In the genomic region with DNA sequence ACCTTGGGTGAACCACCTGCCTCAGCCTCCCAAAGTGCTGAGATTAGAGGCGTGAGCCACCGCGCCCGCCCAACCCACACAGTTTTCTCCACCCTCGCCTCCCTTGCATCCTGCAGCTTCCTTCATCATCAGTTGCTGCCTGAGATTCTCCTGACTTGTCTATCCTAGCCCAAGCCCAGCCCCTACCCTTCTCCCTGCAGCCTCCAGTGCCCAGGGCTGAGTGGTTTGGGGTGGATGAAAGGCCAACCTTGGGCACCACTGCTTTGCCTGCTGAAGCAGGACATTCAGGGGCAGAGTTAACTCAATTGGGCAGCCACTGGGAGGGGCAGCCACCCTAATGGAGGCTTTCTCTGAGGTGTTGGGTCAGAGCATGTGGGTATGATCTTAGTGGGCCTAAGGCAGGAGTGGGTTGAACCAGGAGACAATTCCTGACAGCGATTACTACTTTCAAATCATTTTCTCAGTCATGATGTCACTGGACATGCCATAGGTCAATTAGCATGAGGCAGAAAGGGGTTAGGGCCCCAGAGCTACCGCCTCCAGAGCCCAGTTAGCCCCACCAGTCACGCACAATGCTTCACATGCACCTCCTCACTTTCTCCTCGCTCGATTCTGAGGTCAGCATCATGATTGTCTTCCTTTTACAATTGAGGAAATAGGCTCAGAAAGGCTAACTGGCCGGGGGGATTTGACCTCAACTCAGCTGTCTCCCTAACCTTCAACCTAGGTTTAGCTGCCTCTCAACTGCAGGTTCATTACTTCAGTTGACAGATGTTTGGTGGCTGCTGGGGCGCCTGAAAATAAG, we compare ENCODE assay signal across 8 cellular contexts. TPM values are rescaled to one million over a fixed set of nuclear protein-coding genes. Genes with fewer than 3 reads are reported as not detected.
A peak's percentile ranks its signal among the peaks of the same experiment; 100 is the strongest.
DNase-seq lines count a peak whose midpoint lies in the region; ATAC-seq and TF ChIP-seq lines count a peak whose summit lies in the region.

No MANE protein-coding gene starts in this region.

- ATAC-seq in GM19455 (IDR thresholded peaks at IDR 0.05; ENCODE audit: unreplicated experiment): peak; percentile 14
- no peak for ATAC-seq in psoas muscle

- peaks cover 0 to 58% (median 0%) of the 10 kb centered on the region in 3 donors for H3K36me3 ChIP-seq in esophagus squamous epithelium
- peaks cover 0 to 38% of the 10 kb centered on the region in 2 donors for H3K36me3 ChIP-seq in psoas muscle (ENCODE audit: insufficient read depth in 1 of 2, low read depth in 1 of 2)

- 60 to 74% methylated on average over 7 to 10 of the region's 12 CpGs for WGBS in esophagus squamous epithelium, 2 donors
- 74 to 78% (median 76%) methylated on average over 12 of the region's 12 CpGs for WGBS in psoas muscle, 3 donors

- TF ChIP-seq CTCF in AG04449 (IDR thresholded peaks at IDR 0.05; ENCODE audit: insufficient read depth, low read length, missing control alignments): no peak
- TF ChIP-seq CTCF in esophagus squamous epithelium (IDR thresholded peaks at IDR 0.05): no peak
- no peak for TF ChIP-seq CTCF in psoas muscle (IDR thresholded peaks at IDR 0.05)

- no peaks in the 10 kb centered on the region for H3K9me3 ChIP-seq in esophagus squamous epithelium
- H3K9me3 ChIP-seq in psoas muscle: no peaks in the 10 kb centered on the region

- DNase-seq in AG04449 (ENCODE audit: low read depth, low spot score) (no peak), SIG-M5 (lab: John Stamatoyannopoulos, UW) (peak; percentile 22), esophagus squamous epithelium (lab: John Stamatoyannopoulos, UW) (no peak), psoas muscle (peak in 1 of 2 donors; percentile 61), HK-2 (ENCODE audit: unreplicated experiment) (no peak), GM03348 (ENCODE audit: low spot score) (no peak)
- DNase-seq in stimulated activated CD4-positive, alpha-beta T cell treated with anti-CD3 and anti-CD28 coated beads, Interleukin-2, amount 100 ng/mL, for 48 hours: no peak

- POLR2A ChIA-PET in AG04449 (lab: Yijun Ruan, JAX): interaction anchor here (0.7 kb wide), 1 partner anchor 32 kb away, joined by 4 read pairs; no protein-coding TSS in a partner anchor

- H3K27ac ChIP-seq in esophagus squamous epithelium: peak overlapping the region; percentile 95 to 100 (median 99)
- H3K27ac ChIP-seq in psoas muscle: peak overlapping the region; percentile 99

- CTCF ChIA-PET in AG04449 (lab: Yijun Ruan, JAX): interaction anchor here (2.1 kb wide), 1 partner anchor 12 kb away, joined by 7 read pairs; a partner anchor contains a TSS

- no peak for TF ChIP-seq POLR2A in esophagus squamous epithelium (IDR thresholded peaks at IDR 0.05)

- H3K4me1 ChIP-seq in esophagus squamous epithelium: peaks cover 68 to 91% (median 69%) of the 10 kb centered on the region in 3 donors
- peaks cover 39% of the 10 kb centered on the region for H3K4me1 ChIP-seq in psoas muscle

- H3K4me3 ChIP-seq in AG04449 (ENCODE audit: low read depth, low read length) (peak overlapping the region; percentile 68), esophagus squamous epithelium (peak overlapping the region in 3 of 4 donors; percentile 63 to 90 (median 82)), psoas muscle (peak overlapping the region; percentile 93)

- no peaks in the 10 kb centered on the region for H3K27me3 ChIP-seq in esophagus squamous epithelium
- no peaks in the 10 kb centered on the region for H3K27me3 ChIP-seq in psoas muscle (ENCODE audit: insufficient read depth in 3 of 3, low read length in 2 of 3)

- intact Hi-C loops in esophagus squamous epithelium (cut with DNase I): no loop called here
- intact Hi-C loops in psoas muscle (cut with DNase I): no loop called here

RNA-seq across cellular contexts. Expression of a gene that starts 1.0 kb away (rescaled TPM):
- total RNA-seq in esophagus squamous epithelium (10 to 100 TPM; 50.7 to 89.6 (median 56.0) TPM), psoas muscle (10 to 100 TPM; 17.8 to 26.6 (median 22.3) TPM)
- polyA plus RNA-seq in psoas muscle: 100 to 1,000 TPM in 1 of 3 donors, 10 to 100 TPM in 2; 45.4 to 228 (median 85.1) TPM

RNA-seq across cellular contexts. Expression of a gene that starts 5.5 kb away (rescaled TPM):
- 10 to 100 TPM; 18.0 to 50.5 (median 30.9) TPM for total RNA-seq in esophagus squamous epithelium
- total RNA-seq in psoas muscle: 100 to 1,000 TPM in 2 of 4 donors, 10 to 100 TPM in 2; 77.0 to 125 (median 103) TPM
- polyA plus RNA-seq in psoas muscle: 100 to 1,000 TPM in 1 of 3 donors, 10 to 100 TPM in 2; 80.4 to 104 (median 100.0) TPM

RNA-seq across cellular contexts. Expression of a gene that starts 6.9 kb away (rescaled TPM):
- total RNA-seq in esophagus squamous epithelium (100 to 1,000 TPM; 137 to 279 (median 203) TPM), psoas muscle (100 to 1,000 TPM; 129 to 395 (median 209) TPM)
- polyA plus RNA-seq in psoas muscle: 100 to 1,000 TPM; 206 to 522 (median 236) TPM

RNA-seq across cellular contexts. Expression of a gene that starts 9.5 kb away (rescaled TPM):
- total RNA-seq in esophagus squamous epithelium (10 to 100 TPM in 3 of 4 donors, 1 to 10 TPM in 1; 8.9 to 27.1 (median 16.8) TPM), psoas muscle (10 to 100 TPM; 22.9 to 45.8 (median 30.5) TPM)
- 10 to 100 TPM; 29.3 to 39.7 (median 29.6) TPM for polyA plus RNA-seq in psoas muscle

RNA-seq across cellular contexts. Expression of a gene that starts 11.5 kb away (rescaled TPM):
- total RNA-seq in esophagus squamous epithelium (10 to 100 TPM; 29.8 to 54.5 (median 42.4) TPM), psoas muscle (10 to 100 TPM in 1 of 4 donors, 1 to 10 TPM in 3; 5.9 to 10.4 (median 8.2) TPM)
- 1 to 10 TPM; 3.8 to 4.7 (median 4.6) TPM for polyA plus RNA-seq in psoas muscle
